19 cellular contexts compared by ENCODE assay signal in the genomic region with DNA sequence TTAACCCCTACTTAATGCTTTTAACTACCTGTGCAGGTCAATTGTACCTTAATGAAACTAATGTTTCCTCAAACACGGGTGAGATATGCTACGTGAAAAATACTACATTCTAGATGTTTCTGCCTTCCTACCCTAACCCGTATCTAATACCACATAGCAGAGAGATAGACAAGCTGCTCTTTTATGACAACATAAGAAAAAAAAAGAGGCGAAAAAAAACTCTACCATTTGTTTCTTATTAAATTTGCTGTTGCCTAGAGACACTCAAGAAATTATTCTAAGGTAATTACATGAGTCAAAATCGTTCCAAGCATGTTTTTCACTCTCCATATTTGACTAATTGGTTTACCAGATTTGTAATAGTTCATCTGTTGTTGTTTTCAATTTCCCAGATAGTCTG. TPM values are rescaled to one million over a fixed set of nuclear protein-coding genes. Genes with fewer than 3 reads are reported as not detected.
"Had no signal": no experiment of that assay in that cellular context is flagged by ENCODE, and none has a peak within 500 bp of the region (broad histone marks: within the 10 kb centered on the region; RNA-seq: fewer than 3 reads in every experiment).

No MANE protein-coding gene starts in this region.

- H3K4me1 ChIP-seq: ascending aorta, breast epithelium had no signal

- H3K27ac ChIP-seq: ascending aorta, left lung, ovary, thoracic aorta had no signal

- H3K27me3 ChIP-seq: ascending aorta, breast epithelium, left lung, ovary, upper lobe of left lung had no signal

- H3K4me3 ChIP-seq: ascending aorta, breast epithelium, left lung, ovary, thoracic aorta, upper lobe of left lung had no signal

- H3K36me3 ChIP-seq: ascending aorta, breast epithelium, ovary, thoracic aorta had no signal

- ATAC-seq: activated naive CD8-positive, alpha-beta T cell treated with anti-CD3 and anti-CD28 coated beads, Interleukin-2, amount 50 U/mL, for 24 hours; left lung; naive thymus-derived CD8-positive, alpha-beta T cell; stimulated activated memory B cell treated with anti-CD40 and anti-IgM and Interleukin-4, amounts not matched to agents 10 μg/mL and 1 μg/mL and 100 μg/mL, for 72 hours had no signal

- DNase-seq: activated CD4-positive, alpha-beta T cell treated with anti-CD3 and anti-CD28 coated beads, Interleukin-2, amount 50 U/mL, for 1 hour; activated CD8-positive, alpha-beta memory T cell treated with anti-CD3 and anti-CD28 coated beads for 24 hours; activated CD8-positive, alpha-beta memory T cell treated with anti-CD3 and anti-CD28 coated beads, Interleukin-2, amount 50 U/mL, for 48 hours; activated effector memory CD4-positive, alpha-beta T cell treated with Interleukin-2 at 50 U/mL for 16 hours; activated naive CD4-positive, alpha-beta T cell treated with anti-CD3 and anti-CD28 coated beads, Interleukin-2, amount 10 ng/mL, durations not matched to agents 7 days and 5 days; activated naive CD8-positive, alpha-beta T cell treated with anti-CD3 and anti-CD28 coated beads, Interleukin-2, amount 50 U/mL, for 24 hours; activated T-cell treated with anti-CD3 and anti-CD28 coated beads, Interleukin-2, amount 50 U/mL, for 48 hours; cerebellar nuclear complex; effector CD8-positive, alpha-beta T cell; head of caudate nucleus; left lung; naive thymus-derived CD8-positive, alpha-beta T cell; ovary; stimulated activated CD4-positive, alpha-beta T cell treated with anti-CD3 and anti-CD28 coated beads, Interleukin-4, amount 100 ng/mL, for 4 hours; upper lobe of left lung had no signal

- H3K9me3 ChIP-seq: ascending aorta, breast epithelium, left lung, ovary, thoracic aorta, upper lobe of left lung had no signal

RNA-seq across cellular contexts. Expression of a gene that starts 27.4 kb away (rescaled TPM):
- total RNA-seq: naive thymus-derived CD8-positive, alpha-beta T cell had no signal
- polyA plus RNA-seq: naive thymus-derived CD8-positive, alpha-beta T cell had no signal
